In the genomic region with DNA sequence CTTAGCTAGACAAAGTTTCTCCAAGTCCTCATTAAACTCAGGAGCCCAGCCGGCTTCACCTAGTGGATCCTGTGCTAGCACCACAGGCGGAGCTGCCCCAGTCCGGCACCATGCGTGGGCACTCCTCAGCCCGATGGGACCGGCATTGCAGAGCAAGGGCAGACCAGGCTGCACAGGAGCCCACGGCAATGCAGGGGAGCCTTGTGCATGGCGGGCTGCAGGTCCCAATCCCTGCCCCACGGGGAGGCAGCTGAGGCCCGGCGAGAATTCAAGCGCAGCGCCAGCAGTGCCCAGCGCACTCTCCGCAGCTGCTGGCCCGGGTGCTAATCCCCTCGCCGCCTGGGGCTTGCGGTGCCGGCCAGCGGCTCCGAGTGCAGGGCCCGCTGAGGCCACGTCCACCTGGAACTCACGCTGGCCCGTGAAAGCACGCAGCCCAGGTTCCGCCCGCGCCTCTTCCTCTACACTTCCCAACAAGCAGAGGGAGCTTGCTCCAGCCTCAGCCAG, we compare ENCODE assay signal across 19 cellular contexts.
"Had no signal": no experiment of that assay in that cellular context is flagged by ENCODE, and none has a peak within 500 bp of the region (broad histone marks: within the 10 kb centered on the region; RNA-seq: fewer than 3 reads in every experiment).

No MANE protein-coding gene starts in this region.

- DNase-seq: cortex of kidney; dorsolateral prefrontal cortex; effector CD8-positive, alpha-beta T cell; hippocampal formation; mesendoderm; naive thymus-derived CD8-positive, alpha-beta T cell; small intestine; stimulated activated CD4-positive, alpha-beta T cell treated with anti-CD3 and anti-CD28 coated beads, Interleukin-4, amount 100 ng/mL, for 1 hour; stimulated activated CD8-positive, alpha-beta memory T cell treated with anti-CD3 and anti-CD28 coated beads, Interleukin-4, amount 100 ng/mL, for 48 hours; stimulated activated naive CD8-positive, alpha-beta T cell treated with anti-CD3 and anti-CD28 coated beads, Interleukin-15, Interleukin-2, amounts not matched to agents 100 U/mL and 50 U/mL, for 24 hours had no signal

- H3K9me3 ChIP-seq: right atrium auricular region, suprapubic skin, vagina had no signal

- H3K36me3 Mint-ChIP-seq: naive thymus-derived CD8-positive, alpha-beta T cell; stimulated activated effector memory CD8-positive, alpha-beta T cell treated with anti-CD3 and anti-CD28 coated beads, Interleukin-12 subunit alpha, Interleukin-12 subunit beta, amount 100 ng/mL, for 72 hours had no signal

- H3K27ac ChIP-seq: dorsolateral prefrontal cortex, heart left ventricle, left lung, right atrium auricular region, suprapubic skin, tibial artery, upper lobe of left lung, vagina had no signal

- H3K27me3 ChIP-seq: dorsolateral prefrontal cortex, heart left ventricle, left lung, right atrium auricular region, suprapubic skin, tibial artery, upper lobe of left lung, vagina had no signal

- H3K36me3 ChIP-seq: heart left ventricle, left lung, right atrium auricular region, suprapubic skin, tibial artery, upper lobe of left lung, vagina had no signal

- H3K4me3 ChIP-seq: dorsolateral prefrontal cortex, heart left ventricle, left lung, right atrium auricular region, suprapubic skin, tibial artery, upper lobe of left lung, vagina had no signal

- ATAC-seq: heart left ventricle; left lung; naive thymus-derived CD8-positive, alpha-beta T cell; stimulated activated effector memory CD8-positive, alpha-beta T cell treated with anti-CD3 and anti-CD28 coated beads, Interleukin-12 subunit alpha, Interleukin-12 subunit beta, amount 100 ng/mL, for 72 hours; stimulated activated naive CD8-positive, alpha-beta T cell treated with anti-CD3 and anti-CD28 coated beads, Interleukin-15, Interleukin-2, amounts not matched to agents 100 U/mL and 50 U/mL, for 24 hours had no signal

- H3K4me1 Mint-ChIP-seq: naive thymus-derived CD8-positive, alpha-beta T cell; stimulated activated effector memory CD8-positive, alpha-beta T cell treated with anti-CD3 and anti-CD28 coated beads, Interleukin-12 subunit alpha, Interleukin-12 subunit beta, amount 100 ng/mL, for 72 hours had no signal

- H3K27me3 Mint-ChIP-seq: naive thymus-derived CD8-positive, alpha-beta T cell had no signal

- H3K27ac Mint-ChIP-seq: naive thymus-derived CD8-positive, alpha-beta T cell; stimulated activated effector memory CD8-positive, alpha-beta T cell treated with anti-CD3 and anti-CD28 coated beads, Interleukin-12 subunit alpha, Interleukin-12 subunit beta, amount 100 ng/mL, for 72 hours had no signal

- H3K4me3 Mint-ChIP-seq: naive thymus-derived CD8-positive, alpha-beta T cell; stimulated activated effector memory CD8-positive, alpha-beta T cell treated with anti-CD3 and anti-CD28 coated beads, Interleukin-12 subunit alpha, Interleukin-12 subunit beta, amount 100 ng/mL, for 72 hours had no signal

- FAIRE-seq: frontal cortex, small intestine had no signal

- H3K4me1 ChIP-seq: heart left ventricle, left lung, right atrium auricular region, suprapubic skin, tibial artery, upper lobe of left lung, vagina had no signal
